ENCODE assay signal across 8 cellular contexts in the genomic region with DNA sequence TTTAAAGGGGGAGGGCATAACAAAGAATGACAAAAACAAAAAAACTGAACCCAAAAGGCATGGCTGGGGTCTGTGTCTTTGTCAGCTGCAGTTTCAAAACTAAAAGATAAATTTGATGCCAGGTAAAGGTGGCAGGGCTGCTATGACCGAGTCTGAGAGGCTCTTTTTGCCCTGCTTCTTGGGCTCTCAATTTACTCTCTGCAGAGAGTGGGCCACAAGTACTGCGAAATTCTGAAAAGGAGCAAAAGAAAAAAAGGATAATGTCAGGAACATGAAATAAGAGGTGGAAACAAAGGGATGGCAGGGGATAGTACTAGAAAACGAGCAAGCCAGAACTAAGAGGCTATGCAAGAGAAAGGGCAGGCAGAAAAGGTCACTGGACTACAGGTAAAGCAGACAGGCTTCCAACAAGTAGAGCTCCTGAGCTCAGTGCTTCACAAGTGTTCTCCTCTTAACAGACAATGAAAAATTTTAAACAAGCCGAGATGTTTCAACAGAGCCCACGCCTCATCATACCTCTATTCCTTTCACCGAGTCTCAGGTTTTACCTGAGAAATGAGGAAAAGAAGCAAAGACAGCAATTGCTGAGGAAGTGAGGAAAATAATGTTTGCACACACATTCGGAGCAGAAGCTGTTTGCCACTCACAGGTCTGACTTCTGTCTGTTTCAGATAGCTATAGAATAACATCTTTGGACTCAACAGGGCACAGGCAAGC. TPM values are rescaled to one million over a fixed set of nuclear protein-coding genes. Genes with fewer than 3 reads are reported as not detected.
DNase-seq lines count a peak whose midpoint lies in the region; ATAC-seq and TF ChIP-seq lines count a peak whose summit lies in the region.

No MANE protein-coding gene starts in this region.

- H3K4me1 Mint-ChIP-seq in activated CD4-positive, alpha-beta T cell treated with anti-CD3 and anti-CD28 coated beads for 36 hours, result peaks cover 41% of the 10 kb centered on the region

- peak overlapping the region; percentile 89 for H3K27ac ChIP-seq in SU-DHL-6 (ENCODE audit: low read depth, low read length)
- H3K27ac ChIP-seq in sigmoid colon, result peak overlapping the region; percentile 89 to 97 (median 96)

- no peak for TF ChIP-seq POLR2A in sigmoid colon (IDR thresholded peaks at IDR 0.05)

- CTCF ChIA-PET in activated CD4-positive, alpha-beta T cell treated with anti-CD3 and anti-CD28 coated beads for 36 hours (lab: Charles Lee), result interaction anchor here (0.7 to 6.8 kb wide), 3 partner anchors 9 to 43 kb away, joined by 3 to 52 read pairs (median 5); partner anchors contain the start of gene IRS1

- H3K79me2 ChIP-seq in SU-DHL-6 (ENCODE audit: insufficient read depth, low read length), result peaks cover 61% of the 10 kb centered on the region

- H3K27me3 ChIP-seq in SU-DHL-6 (ENCODE audit: low read length) (no peaks in the 10 kb centered on the region), sigmoid colon (no peaks in the 10 kb centered on the region)

- H3K36me3 ChIP-seq in SU-DHL-6 (ENCODE audit: low read length), result no peaks in the 10 kb centered on the region
- no peaks in the 10 kb centered on the region for H3K36me3 ChIP-seq in sigmoid colon

- no peaks in the 10 kb centered on the region for H3K9me3 Mint-ChIP-seq in activated CD4-positive, alpha-beta T cell treated with anti-CD3 and anti-CD28 coated beads for 36 hours (ENCODE audit: low read depth)

- H3K4me3 ChIP-seq in SU-DHL-6 (ENCODE audit: insufficient read depth, low read length, poor library complexity, severe bottlenecking) (peak overlapping the region; percentile 73), sigmoid colon (peak overlapping the region; percentile 61 to 85 (median 72))

- POLR2A ChIA-PET in activated CD4-positive, alpha-beta T cell treated with anti-CD3 and anti-CD28 coated beads for 36 hours (lab: Charles Lee), result interaction anchor here (1.0 kb wide), 1 partner anchor 43 kb away, joined by 4 read pairs; no protein-coding TSS in a partner anchor

- DNase-seq in activated CD4-positive, alpha-beta T cell treated with anti-CD3 and anti-CD28 coated beads for 36 hours, result no peak
- no peak for DNase-seq in activated CD4-positive, alpha-beta T cell treated with anti-CD3 and anti-CD28 coated beads for 4 hours
- peak; percentile 52 for DNase-seq in fibroblast of peridontal ligament (ENCODE audit: extremely low read depth)
- DNase-seq in sigmoid colon, result no peak
- no peak for DNase-seq in NOMO-1 treated with DMSO at 0.1 percent for 48 hours (lab: John Stamatoyannopoulos, UW; ENCODE audit: unreplicated experiment)
- DNase-seq in DMS153 treated with DMSO at 0.1 percent for 48 hours (lab: John Stamatoyannopoulos, UW; ENCODE audit: unreplicated experiment), result no peak

- peak overlapping the region; percentile 83 for H2AFZ ChIP-seq in SU-DHL-6 (ENCODE audit: low read depth, low read length, severe bottlenecking)

- peak overlapping the region; percentile 72 for H3K4me3 Mint-ChIP-seq in activated CD4-positive, alpha-beta T cell treated with anti-CD3 and anti-CD28 coated beads for 36 hours

- peaks cover 9% of the 10 kb centered on the region for H3K36me3 Mint-ChIP-seq in activated CD4-positive, alpha-beta T cell treated with anti-CD3 and anti-CD28 coated beads for 36 hours (ENCODE audit: low read depth)

- no peak for TF ChIP-seq EP300 in sigmoid colon (IDR thresholded peaks at IDR 0.05)

- TF ChIP-seq CTCF in SU-DHL-6 (IDR thresholded peaks at IDR 0.05; ENCODE audit: insufficient read depth, low read length, poor library complexity, severe bottlenecking), result no peak
- TF ChIP-seq CTCF in sigmoid colon (IDR thresholded peaks at IDR 0.05), result no peak

- H3K9ac ChIP-seq in SU-DHL-6 (ENCODE audit: low read length), result peak overlapping the region; percentile 83

- 44 to 52% methylated on average over 7 of the region's 7 CpGs for WGBS in sigmoid colon, 2 donors

- H3F3A ChIP-seq in SU-DHL-6 (ENCODE audit: insufficient read depth), result peaks cover 35% of the 10 kb centered on the region

- intact Hi-C loops in activated CD4-positive, alpha-beta T cell treated with anti-CD3 and anti-CD28 coated beads for 36 hours (cut with DNase I, micrococcal nuclease), result loop anchor here (5.0 to 10.0 kb wide), 4 partner anchors 368 to 1868 kb away; partner anchors contain the start of gene MFF (in 1 of the 2)
- intact Hi-C loops in sigmoid colon (cut with DNase I), result loop anchor here (5.0 to 10.0 kb wide), 3 partner anchors 140 to 608 kb away; no protein-coding TSS in a partner anchor

- no peaks in the 10 kb centered on the region for H3K27me3 Mint-ChIP-seq in activated CD4-positive, alpha-beta T cell treated with anti-CD3 and anti-CD28 coated beads for 36 hours

- peak overlapping the region; percentile 91 for H3K4me2 ChIP-seq in SU-DHL-6 (ENCODE audit: low read depth, low read length, poor library complexity, severe bottlenecking)

- peak; percentile 3 for ATAC-seq in activated CD4-positive, alpha-beta T cell treated with anti-CD3 and anti-CD28 coated beads for 36 hours
- ATAC-seq in GM21360 (IDR thresholded peaks at IDR 0.05; ENCODE audit: unreplicated experiment), result no peak

- H3K9me3 ChIP-seq in SU-DHL-6 (ENCODE audit: insufficient read depth, low read length), result no peaks in the 10 kb centered on the region
- H3K9me3 ChIP-seq in sigmoid colon, result no peaks in the 10 kb centered on the region

- H3K4me1 ChIP-seq in sigmoid colon, result peaks cover 0 to 83% (median 61%) of the 10 kb centered on the region in 4 donors

- H3K9me2 ChIP-seq in SU-DHL-6 (replicated peaks; ENCODE audit: insufficient read depth, low read length), result no peaks in the 10 kb centered on the region

- H3K27ac Mint-ChIP-seq in activated CD4-positive, alpha-beta T cell treated with anti-CD3 and anti-CD28 coated beads for 36 hours, result peak overlapping the region; percentile 92

- H4K20me1 ChIP-seq in SU-DHL-6 (ENCODE audit: low read depth, low read length), result no peaks in the 10 kb centered on the region

RNA-seq across cellular contexts. Expression of gene IRS1, which starts 7.3 kb away (rescaled TPM):
- 1 to 10 TPM; 2.6 to 3.3 TPM for total RNA-seq in activated CD4-positive, alpha-beta T cell treated with anti-CD3 and anti-CD28 coated beads for 36 hours
- total RNA-seq in sigmoid colon, result 10 to 100 TPM; 18.5 to 29.1 (median 23.7) TPM
- 1 to 10 TPM; 2.3 to 7.6 (median 6.0) TPM for polyA plus RNA-seq in sigmoid colon

RNA-seq across cellular contexts. Expression of gene RHBDD1, which starts 43.5 kb away (rescaled TPM):
- total RNA-seq in activated CD4-positive, alpha-beta T cell treated with anti-CD3 and anti-CD28 coated beads for 36 hours, result 10 to 100 TPM; 38.1 to 49.0 TPM
- total RNA-seq in sigmoid colon, result 10 to 100 TPM; 17.5 to 28.0 (median 23.1) TPM
- 10 to 100 TPM in 1 of 3 donors, 1 to 10 TPM in 2; 1.8 to 13.0 (median 5.3) TPM for polyA plus RNA-seq in sigmoid colon

Comparison
In these comparisons a context has a peak if more than half of its experiments do, and no peak if none do; other contexts are left out.
1. RNA of gene IRS1, which starts 7.3 kb away (total RNA-seq): 18.5 to 29.1 TPM in sigmoid colon; 2.6 to 3.3 TPM in activated CD4-positive, alpha-beta T cell treated with anti-CD3 and anti-CD28 coated beads for 36 hours; every median in the first group is over 4 times any median in the second.